In the genomic region with DNA sequence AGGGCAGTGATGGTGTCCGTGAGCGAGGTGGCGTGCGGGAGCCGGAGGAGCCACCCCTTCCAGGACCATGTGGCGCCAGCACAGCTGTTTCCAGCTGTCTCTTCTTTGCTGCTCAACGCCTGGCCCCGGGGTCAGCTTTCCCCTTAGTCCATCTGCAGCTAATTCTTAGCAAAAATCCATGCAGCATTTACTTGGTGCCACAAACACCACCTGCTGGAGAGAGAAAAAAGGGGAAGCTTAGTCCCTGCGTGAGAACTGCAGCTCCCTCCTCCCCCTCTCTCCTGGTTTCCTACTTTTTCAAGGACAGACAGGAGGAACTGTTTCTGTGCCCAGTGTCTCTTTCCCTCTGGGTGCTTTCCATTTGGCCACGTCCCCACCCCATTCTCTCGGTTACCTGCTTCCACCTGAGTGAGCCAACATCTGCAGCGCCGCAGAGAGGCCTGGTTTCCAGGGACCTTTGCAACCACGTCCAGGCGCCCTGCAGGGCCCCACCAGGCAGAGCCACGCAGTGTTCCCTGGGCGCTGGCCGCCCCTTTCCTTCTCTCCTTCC, we compare ENCODE assay signal across 10 cellular contexts. TPM values are rescaled to one million over a fixed set of nuclear protein-coding genes. Genes with fewer than 3 reads are reported as not detected.
DNase-seq lines count a peak whose midpoint lies in the region; ATAC-seq and TF ChIP-seq lines count a peak whose summit lies in the region.
"Had no signal": no experiment of that assay in that cellular context is flagged by ENCODE, and none has a peak within 500 bp of the region (broad histone marks: within the 10 kb centered on the region; RNA-seq: fewer than 3 reads in every experiment).

No MANE protein-coding gene starts in this region.

- H3K27ac ChIP-seq in RWPE2 (ENCODE audit: poor library complexity, severe bottlenecking) = no peak overlapping the region
- H3K27ac ChIP-seq in right cardiac atrium (ENCODE audit: low read length) = no peak overlapping the region

- intact Hi-C loops in right cardiac atrium (cut with DNase I) = no loop called here

- H3K4me1 ChIP-seq in RWPE2 (ENCODE audit: insufficient read depth, poor library complexity, severe bottlenecking) (no peaks in the 10 kb centered on the region), right cardiac atrium (ENCODE audit: control insufficient read depth, insufficient read depth, low read length) (no peaks in the 10 kb centered on the region)

- WGBS in right cardiac atrium = 31% methylated on average over 18 of the region's 18 CpGs

- DNase-seq in A172 (ENCODE audit: low spot score) (peak; percentile 22), HFF-Myc (ENCODE audit: extremely low read depth, low read depth) (no peak), RWPE2 (ENCODE audit: low spot score) (peak; percentile 49), right cardiac atrium (peak; percentile 1 to 57 (median 21)), NCI-H1048 (lab: John Stamatoyannopoulos, UW) (no peak), GM20000 (ENCODE audit: low spot score) (no peak), activated gamma-delta T cell treated with Interleukin-2 at 50 U/mL for 16 hours (no peak)
- DNase-seq: activated CD8-positive, alpha-beta memory T cell treated with anti-CD3 and anti-CD28 coated beads, Interleukin-2, amount 50 U/mL, for 4 hours had no signal

- ATAC-seq in RWPE2 (ENCODE audit: low read depth) (0 out of 3 replicates have a peak, but pooled peaks have one; percentile 23), right cardiac atrium (no peak), GM18505 (IDR thresholded peaks at IDR 0.05; ENCODE audit: unreplicated experiment) (no peak)

- H3K9me3 ChIP-seq in RWPE2 (ENCODE audit: severe bottlenecking) = no peaks in the 10 kb centered on the region
- H3K9me3 ChIP-seq in right cardiac atrium (ENCODE audit: control insufficient read depth, low read length) = no peaks in the 10 kb centered on the region

- H3K36me3 ChIP-seq in RWPE2 (ENCODE audit: low read depth) = no peaks in the 10 kb centered on the region

- no peak for TF ChIP-seq POLR2A in GM18505 (IDR thresholded peaks at IDR 0.05; ENCODE audit: borderline replicate concordance, extremely low read depth, insufficient read depth, insufficient read length)

- peak; percentile 44 for TF ChIP-seq CTCF in HFF-Myc (IDR thresholded peaks at IDR 0.05; ENCODE audit: low read depth, low read length, missing control alignments)
- TF ChIP-seq CTCF in RWPE2 (IDR thresholded peaks at IDR 0.05; ENCODE audit: poor library complexity, severe bottlenecking) = peak; percentile 12
- TF ChIP-seq CTCF in GM20000 (IDR thresholded peaks at IDR 0.05; ENCODE audit: extremely low read depth, missing control alignments) = no peak

- H3K27me3 ChIP-seq in RWPE2 (ENCODE audit: insufficient read depth, poor library complexity, severe bottlenecking) = peaks cover 28% of the 10 kb centered on the region
- H3K27me3 ChIP-seq in right cardiac atrium (ENCODE audit: control insufficient read depth, insufficient read depth) = no peaks in the 10 kb centered on the region

- no peak overlapping the region for H3K4me3 ChIP-seq in HFF-Myc (replicated peaks; ENCODE audit: low read depth, low read length)
- H3K4me3 ChIP-seq in RWPE2 (ENCODE audit: severe bottlenecking) = no peak overlapping the region
- H3K4me3 ChIP-seq in right cardiac atrium (ENCODE audit: low read length) = no peak overlapping the region
- H3K4me3 ChIP-seq: lung had no signal

RNA-seq across cellular contexts. Expression of a gene that starts 3.4 kb away (rescaled TPM):
- not detected in 2 replicates for total RNA-seq in A172 (2014; rRNA removed; shearing (Covaris generic))
- total RNA-seq in right cardiac atrium = not detected
- polyA plus RNA-seq in right cardiac atrium = not detected
- polyA plus RNA-seq: lung had no signal

RNA-seq across cellular contexts. Expression of a gene that starts 20.4 kb away (rescaled TPM):
- not detected in 2 replicates for total RNA-seq in A172 (2014; rRNA removed; shearing (Covaris generic))
- total RNA-seq in right cardiac atrium = not detected
- polyA plus RNA-seq in right cardiac atrium = not detected
- total RNA-seq: lung had no signal
- polyA plus RNA-seq: lung had no signal

Comparison
In these comparisons a context has a peak if more than half of its experiments do, and no peak if none do; other contexts are left out.
1. DNase-seq: peak in A172 (single experiment), RWPE2 (single experiment) and right cardiac atrium (3 of 3); none in HFF-Myc (single experiment), NCI-H1048 (single experiment), GM20000 (single experiment) and activated gamma-delta T cell treated with Interleukin-2 at 50 U/mL for 16 hours (single experiment).